28 cellular contexts compared by ENCODE assay signal in the genomic region with DNA sequence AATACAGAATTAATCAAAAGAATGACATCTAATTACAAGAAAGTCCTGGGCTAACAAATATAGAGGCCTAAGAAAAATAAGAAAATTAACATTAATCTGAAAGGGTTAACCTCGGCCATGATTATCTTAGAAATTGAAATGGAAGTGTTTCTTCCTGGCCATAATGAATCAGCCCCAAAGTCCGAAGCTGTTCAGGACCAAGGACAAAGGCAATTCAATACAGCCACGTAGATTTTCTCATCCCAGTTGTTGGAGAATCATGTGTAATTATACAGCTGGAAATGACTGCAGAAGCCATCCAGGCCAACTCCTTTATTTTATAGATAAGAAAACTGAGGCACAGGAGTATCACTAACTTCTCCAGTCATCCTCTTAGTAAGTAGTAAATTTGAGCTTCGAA. TPM values are rescaled to one million over a fixed set of nuclear protein-coding genes. Genes with fewer than 3 reads are reported as not detected.
DNase-seq lines count a peak whose midpoint lies in the region; ATAC-seq, FAIRE-seq and TF ChIP-seq lines count a peak whose summit lies in the region.
"Had no signal": no experiment of that assay in that cellular context is flagged by ENCODE, and none has a peak within 500 bp of the region (broad histone marks: within the 10 kb centered on the region; RNA-seq: fewer than 3 reads in every experiment).

No MANE protein-coding gene starts in this region.

- H3K9me3 ChIP-seq in HCT116 (ENCODE audit: control insufficient read depth in 1 of 2, insufficient read depth in 1 of 2, low read depth in 1 of 2, low read length in 2 of 2), result no peaks in the 10 kb centered on the region
- H3K9me3 ChIP-seq in kidney (ENCODE audit: control insufficient read depth in 1 of 2, low read length in 2 of 2), result no peaks in the 10 kb centered on the region
- H3K9me3 ChIP-seq: BLaER1 treated with 17β-estradiol and CSF1 and Interleukin-3, amounts not matched to agents 10 nM and 100 nM; neutrophil; sigmoid colon; tibial artery; vagina had no signal

- TF ChIP-seq CTCF in HCT116 (IDR thresholded peaks at IDR 0.05 in 2 of 3, conservative IDR thresholded peaks at IDR 0.05 in 1 of 3; ENCODE audit: borderline replicate concordance in 1 of 3, insufficient read depth in 1 of 3, low read depth in 2 of 3, low read length in 2 of 3), result no peak
- TF ChIP-seq CTCF in brain microvascular endothelial cell (IDR thresholded peaks at IDR 0.05; ENCODE audit: low read depth, low read length, missing control alignments), result no peak
- no peak for TF ChIP-seq CTCF in kidney (IDR thresholded peaks at IDR 0.05; ENCODE audit: borderline replicate concordance, extremely low read depth, insufficient read depth)

- H3K9ac ChIP-seq in HCT116 (ENCODE audit: low read length) (no peak overlapping the region), kidney (ENCODE audit: low read length in 2 of 2) (no peak overlapping the region)
- H3K9ac ChIP-seq: BLaER1 treated with 17β-estradiol and CSF1 and Interleukin-3, amounts not matched to agents 10 nM and 100 nM had no signal

- TF ChIP-seq POLR2A in HCT116 (IDR thresholded peaks at IDR 0.05; ENCODE audit: borderline replicate concordance, extremely low read depth, insufficient read depth, insufficient read length), result no peak

- H3K4me1 ChIP-seq in HCT116 (ENCODE audit: control insufficient read depth in 1 of 2, insufficient read depth in 2 of 2, low read length in 2 of 2), result no peaks in the 10 kb centered on the region
- H3K4me1 ChIP-seq in kidney (ENCODE audit: control insufficient read depth in 1 of 2, insufficient read depth in 1 of 2, low read depth in 1 of 2, low read length in 2 of 2), result no peaks in the 10 kb centered on the region
- H3K4me1 ChIP-seq: BLaER1 treated with 17β-estradiol and CSF1 and Interleukin-3, amounts not matched to agents 10 nM and 100 nM; sigmoid colon; tibial artery; vagina had no signal

- RAD21 ChIA-PET in HCT116 (lab: Charles Lee; ENCODE audit: low non-redundant PET in 1 of 2, low total read pairs in 2 of 2, uncharacterized antibody in 2 of 2, unreplicated experiment in 2 of 2), result no interaction called here

- TF ChIP-seq RAD21 in HCT116 (IDR thresholded peaks at IDR 0.05; ENCODE audit: low read depth), result no peak

- no TSS peak for BruUV-seq in HCT116 (replicated peaks; lab: Mats Ljungman, UMichigan)

- no peak overlapping the region for H2AFZ ChIP-seq in HCT116 (ENCODE audit: low read depth, low read length, poor library complexity, severe bottlenecking)

- H3K36me3 ChIP-seq in HCT116 (ENCODE audit: control insufficient read depth in 1 of 2, insufficient read depth in 2 of 2, low read length in 2 of 2) (no peaks in the 10 kb centered on the region), brain microvascular endothelial cell (replicated peaks) (no peaks in the 10 kb centered on the region), kidney (ENCODE audit: control insufficient read depth in 1 of 2, insufficient read depth in 2 of 2, low read length in 2 of 2) (no peaks in the 10 kb centered on the region)
- H3K36me3 ChIP-seq: BLaER1 treated with 17β-estradiol and CSF1 and Interleukin-3, amounts not matched to agents 10 nM and 100 nM; neutrophil; sigmoid colon; tibial artery; vagina had no signal

- POLR2A ChIA-PET in HCT116 (lab: Charles Lee), result no interaction called here

- DNase-seq in AG08395 (ENCODE audit: low spot score) (peak; percentile 3), HCT116 (ENCODE audit: low read depth, low spot score) (no peak), brain microvascular endothelial cell (peak; percentile 9), iris pigment epithelial cell (ENCODE audit: low read depth) (peak; percentile 4), kidney (no peak)
- no peak for DNase-seq in activated CD8-positive, alpha-beta memory T cell treated with anti-CD3 and anti-CD28 coated beads, Interleukin-2, amount 50 U/mL, for 48 hours
- DNase-seq: activated T-cell treated with anti-CD3 and anti-CD28 coated beads, Interleukin-2, amount 50 U/mL, for 48 hours; cerebellar nuclear complex; COR-L47; dorsolateral prefrontal cortex; HFFc6; islet precursor cell; KBM-7; midbrain; MM.1S; naive thymus-derived CD4-positive, alpha-beta T cell; NCI-H2029; NCI-H524; sigmoid colon; stimulated activated CD4-positive, alpha-beta T cell treated with anti-CD3 and anti-CD28 coated beads, Interleukin-4, amount 100 ng/mL, for 24 hours; T-helper 17 cell; tibial artery had no signal

- no peaks in the 10 kb centered on the region for H4K20me1 ChIP-seq in HCT116 (ENCODE audit: insufficient read depth)
- H4K20me1 ChIP-seq: BLaER1 treated with 17β-estradiol and CSF1 and Interleukin-3, amounts not matched to agents 10 nM and 100 nM had no signal

- H3K9me2 ChIP-seq in HCT116 (ENCODE audit: insufficient read depth), result no peaks in the 10 kb centered on the region

- H3K79me2 ChIP-seq in HCT116 (ENCODE audit: insufficient read depth, low read length), result no peaks in the 10 kb centered on the region

- ATAC-seq in HCT116, result no peak
- ATAC-seq in HG03175 (IDR thresholded peaks at IDR 0.05; ENCODE audit: unreplicated experiment), result no peak
- ATAC-seq in HG03108 (IDR thresholded peaks at IDR 0.05; ENCODE audit: unreplicated experiment), result no peak
- ATAC-seq: naive thymus-derived CD4-positive, alpha-beta T cell; T-helper 17 cell had no signal

- CTCF ChIA-PET in HCT116 (lab: Charles Lee), result no interaction called here

- H3K27me3 ChIP-seq in HCT116 (ENCODE audit: insufficient read depth, low read length), result no peaks in the 10 kb centered on the region
- H3K27me3 ChIP-seq in brain microvascular endothelial cell (replicated peaks), result no peaks in the 10 kb centered on the region
- H3K27me3 ChIP-seq: BLaER1 treated with 17β-estradiol and CSF1 and Interleukin-3, amounts not matched to agents 10 nM and 100 nM; dorsolateral prefrontal cortex; neutrophil; sigmoid colon; tibial artery; vagina had no signal

- H3K27ac ChIP-seq in HCT116 (ENCODE audit: low read depth, low read length) (no peak overlapping the region), brain microvascular endothelial cell (no peak overlapping the region), kidney (ENCODE audit: low read depth in 2 of 2, low read length in 2 of 2) (no peak overlapping the region)
- H3K27ac ChIP-seq: BLaER1 treated with 17β-estradiol and CSF1 and Interleukin-3, amounts not matched to agents 10 nM and 100 nM; dorsolateral prefrontal cortex; neutrophil; sigmoid colon; tibial artery; vagina had no signal

- in situ Hi-C loops in brain microvascular endothelial cell (cut with HindIII; ENCODE audit: low pct_ligation_motif_present, low sequenced_read_pairs), result no loop called here

- H3K4me2 ChIP-seq in HCT116 (ENCODE audit: low read length), result no peak overlapping the region
- H3K4me2 ChIP-seq: BLaER1 treated with 17β-estradiol and CSF1 and Interleukin-3, amounts not matched to agents 10 nM and 100 nM had no signal

- intact Hi-C loops in HCT116 (cut with micrococcal nuclease) (no loop called here), kidney (cut with DNase I) (no loop called here)

- no peak for FAIRE-seq in kidney (lab: Jason Lieb, UNC)
- FAIRE-seq: TTC549 had no signal

- H3K4me3 ChIP-seq in HCT116 (replicated peaks in 1 of 2; ENCODE audit: low read depth in 1 of 2, low read length in 2 of 2) (no peak overlapping the region), brain microvascular endothelial cell (ENCODE audit: low read depth, low read length) (no peak overlapping the region), kidney (ENCODE audit: low read length in 2 of 2) (no peak overlapping the region)
- H3K4me3 ChIP-seq: BLaER1 treated with 17β-estradiol and CSF1 and Interleukin-3, amounts not matched to agents 10 nM and 100 nM; dorsolateral prefrontal cortex; sigmoid colon; tibial artery; vagina had no signal

TF ChIP-seq in HCT116, 20 proteins besides CTCF, POLR2A, EP300 and RAD21:
- no peak for TF ChIP-seq EGR1 (IDR thresholded peaks at IDR 0.05; ENCODE audit: low read depth)
- no peak for TF ChIP-seq FOSL1 (IDR thresholded peaks at IDR 0.05; ENCODE audit: low read depth)
- TF ChIP-seq, protein P1, sequence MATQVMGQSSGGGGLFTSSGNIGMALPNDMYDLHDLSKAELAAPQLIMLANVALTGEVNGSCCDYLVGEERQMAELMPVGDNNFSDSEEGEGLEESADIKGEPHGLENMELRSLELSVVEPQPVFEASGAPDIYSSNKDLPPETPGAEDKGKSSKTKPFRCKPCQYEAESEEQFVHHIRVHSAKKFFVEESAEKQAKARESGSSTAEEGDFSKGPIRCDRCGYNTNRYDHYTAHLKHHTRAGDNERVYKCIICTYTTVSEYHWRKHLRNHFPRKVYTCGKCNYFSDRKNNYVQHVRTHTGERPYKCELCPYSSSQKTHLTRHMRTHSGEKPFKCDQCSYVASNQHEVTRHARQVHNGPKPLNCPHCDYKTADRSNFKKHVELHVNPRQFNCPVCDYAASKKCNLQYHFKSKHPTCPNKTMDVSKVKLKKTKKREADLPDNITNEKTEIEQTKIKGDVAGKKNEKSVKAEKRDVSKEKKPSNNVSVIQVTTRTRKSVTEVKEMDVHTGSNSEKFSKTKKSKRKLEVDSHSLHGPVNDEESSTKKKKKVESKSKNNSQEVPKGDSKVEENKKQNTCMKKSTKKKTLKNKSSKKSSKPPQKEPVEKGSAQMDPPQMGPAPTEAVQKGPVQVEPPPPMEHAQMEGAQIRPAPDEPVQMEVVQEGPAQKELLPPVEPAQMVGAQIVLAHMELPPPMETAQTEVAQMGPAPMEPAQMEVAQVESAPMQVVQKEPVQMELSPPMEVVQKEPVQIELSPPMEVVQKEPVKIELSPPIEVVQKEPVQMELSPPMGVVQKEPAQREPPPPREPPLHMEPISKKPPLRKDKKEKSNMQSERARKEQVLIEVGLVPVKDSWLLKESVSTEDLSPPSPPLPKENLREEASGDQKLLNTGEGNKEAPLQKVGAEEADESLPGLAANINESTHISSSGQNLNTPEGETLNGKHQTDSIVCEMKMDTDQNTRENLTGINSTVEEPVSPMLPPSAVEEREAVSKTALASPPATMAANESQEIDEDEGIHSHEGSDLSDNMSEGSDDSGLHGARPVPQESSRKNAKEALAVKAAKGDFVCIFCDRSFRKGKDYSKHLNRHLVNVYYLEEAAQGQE (IDR thresholded peaks at IDR 0.05; ENCODE audit: low read depth), result peak; percentile 30
- no peak for TF ChIP-seq ZNF274 (IDR thresholded peaks at IDR 0.05; ENCODE audit: low read depth, low read length)

RNA-seq across cellular contexts. Expression of gene GBE1, which starts 38.0 kb away (rescaled TPM):
- total RNA-seq in HCT116 (2021; ENCODE audit: unreplicated experiment), result 27.7 TPM
- 25.4 and 31.4 TPM in 2 replicates for polyA plus RNA-seq in HCT116 (2012)
- total RNA-seq in kidney, result 36.2 TPM
- 29.3 TPM for polyA plus RNA-seq in kidney (ENCODE audit: insufficient read depth, low read depth, low replicate concordance)

Comparison
In these comparisons a context has a peak if more than half of its experiments do, and no peak if none do; other contexts are left out.
1. DNase-seq: peak in AG08395 (single experiment), brain microvascular endothelial cell (single experiment) and iris pigment epithelial cell (single experiment); none in HCT116 (single experiment), kidney (single experiment) and activated CD8-positive, alpha-beta memory T cell treated with anti-CD3 and anti-CD28 coated beads, Interleukin-2, amount 50 U/mL, for 48 hours (single experiment).